Comparison of ENCODE assay signal across 8 cellular contexts in genomic region chr5:111070272-111071134, GRCh38.
DNase-seq lines count a peak whose midpoint lies in the region; ATAC-seq and TF ChIP-seq lines count a peak whose summit lies in the region.

No MANE protein-coding gene starts in this region.

- ATAC-seq in GM18907 (IDR thresholded peaks at IDR 0.05; ENCODE audit: unreplicated experiment) (peak; percentile 45), HG03196 (IDR thresholded peaks at IDR 0.05; ENCODE audit: unreplicated experiment) (no peak), HG03097 (IDR thresholded peaks at IDR 0.05; ENCODE audit: low FRiP score, unreplicated experiment) (no peak)

- in situ Hi-C loops in ACHN (cut with HindIII; ENCODE audit: low pct_ligation_motif_present, low pct_unique_long_range_greater_than_20kb, low sequenced_read_pairs), result no loop called here

- TF ChIP-seq CTCF in foreskin fibroblast (IDR thresholded peaks at IDR 0.05; ENCODE audit: low read depth, low read length), result no peak

- peak; percentile 69 for DNase-seq in activated CD4-positive, alpha-beta T cell treated with anti-CD3 and anti-CD28 coated beads for 48 hours
- DNase-seq in foreskin fibroblast (peak; percentile 33 to 75), retina (peak; percentile 85), globus pallidus (ENCODE audit: low spot score) (no peak), ACHN (no peak)

- H3K4me3 ChIP-seq in foreskin fibroblast (ENCODE audit: low read depth in 1 of 2, low read length in 2 of 2), result peak overlapping the region; percentile 30 to 43

Comparison
In these comparisons a context has a peak if more than half of its experiments do, and no peak if none do; other contexts are left out.
1. DNase-seq: peak in activated CD4-positive, alpha-beta T cell treated with anti-CD3 and anti-CD28 coated beads for 48 hours (single experiment), foreskin fibroblast (2 of 2) and retina (single experiment); none in globus pallidus (single experiment) and ACHN (single experiment).